ENCODE assay signal across 15 cellular contexts in the genomic region with DNA sequence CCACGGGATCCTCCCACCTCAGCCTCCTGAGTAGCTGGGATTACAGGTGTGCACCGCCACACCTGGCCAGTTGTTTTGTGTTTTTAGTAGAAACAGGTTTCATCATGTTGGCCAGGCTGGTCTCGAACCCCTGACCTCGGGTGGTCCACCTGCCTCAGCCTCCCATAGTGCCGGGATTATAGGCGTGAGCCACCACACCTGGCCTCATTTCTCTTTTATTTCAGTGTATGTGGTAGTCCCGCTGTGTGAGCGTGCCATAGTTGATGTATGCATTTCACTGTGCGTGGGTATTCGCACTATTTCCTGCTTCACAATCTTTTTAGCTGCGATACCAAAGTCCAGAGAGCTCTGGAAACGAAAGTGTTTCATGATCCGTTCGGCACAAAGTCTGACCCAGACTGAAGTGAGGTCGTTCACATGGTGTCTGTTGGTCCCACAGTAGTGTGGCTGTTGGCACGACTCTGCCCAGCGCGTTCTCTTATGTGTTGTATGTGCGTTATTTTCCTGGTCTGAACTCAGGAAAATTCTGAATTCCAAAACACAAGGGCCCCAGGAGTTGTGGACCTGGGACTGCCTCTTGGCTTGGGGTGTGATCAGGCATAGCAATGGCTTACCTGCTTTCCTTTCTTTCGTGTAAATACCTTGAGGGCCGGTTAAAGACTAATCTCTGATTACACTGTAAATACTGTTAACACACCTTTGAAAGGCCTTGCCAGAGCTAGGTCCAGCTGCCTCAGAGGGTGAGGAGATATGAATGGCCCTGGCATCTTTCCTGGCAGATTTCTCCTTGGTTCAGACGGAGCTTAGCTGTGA. TPM values are rescaled to one million over a fixed set of nuclear protein-coding genes. Genes with fewer than 3 reads are reported as not detected.
DNase-seq lines count a peak whose midpoint lies in the region; FAIRE-seq and TF ChIP-seq lines count a peak whose summit lies in the region.
"Had no signal": no experiment of that assay in that cellular context is flagged by ENCODE, and none has a peak within 500 bp of the region (broad histone marks: within the 10 kb centered on the region; RNA-seq: fewer than 3 reads in every experiment).

No MANE protein-coding gene starts in this region.

- H3K27ac ChIP-seq in HUES48 (ENCODE audit: low read depth, low read length) (peak overlapping the region; percentile 43), VCaP (peak overlapping the region; percentile 92), liver (ENCODE audit: low read depth in 1 of 2, low read length in 2 of 2) (peak overlapping the region; percentile 96 to 97), small intestine (ENCODE audit: low read depth in 1 of 2, low read length in 1 of 2) (peak overlapping the region; percentile 92 to 93)
- H3K27ac ChIP-seq: suprapubic skin had no signal

- H3K4me1 ChIP-seq in HUES48 (ENCODE audit: control insufficient read depth, insufficient read depth, low read length) (no peaks in the 10 kb centered on the region), liver (ENCODE audit: control insufficient read depth in 4 of 4, insufficient read depth in 4 of 4, low read length in 3 of 4) (peaks cover 10 to 69% (median 57%) of the 10 kb centered on the region in 4 donors), small intestine (ENCODE audit: control insufficient read depth in 2 of 2, insufficient read depth in 1 of 2, low read depth in 1 of 2, low read length in 1 of 2) (peaks cover 4 to 14% of the 10 kb centered on the region in 2 donors)

- no peak for FAIRE-seq in small intestine (lab: Jason Lieb, UNC)

- no peak for TF ChIP-seq CTCF in VCaP (conservative IDR thresholded peaks at IDR 0.05)
- TF ChIP-seq CTCF in liver (IDR thresholded peaks at IDR 0.05; ENCODE audit: low read depth, low read length, missing input control), result no peak

- 30% methylated on average over 22 of the region's 22 CpGs for WGBS in liver
- WGBS in small intestine, 3 donors, result 19 to 69% (median 41%) methylated on average over 22 of the region's 22 CpGs

- no peak overlapping the region for H3K9ac ChIP-seq in HUES48 (ENCODE audit: low read depth, low read length)
- H3K9ac ChIP-seq in liver (ENCODE audit: low read depth in 1 of 2, low read length in 2 of 2), result peak overlapping the region in 1 of 2 donors; percentile 34

- DNase-seq in small intestine, result peak; percentile 97
- no peak for DNase-seq in NCI-H526 (lab: John Stamatoyannopoulos, UW)
- no peak for DNase-seq in DMS79 treated with DMSO at 0.1 percent for 48 hours (lab: John Stamatoyannopoulos, UW)
- DNase-seq in NCI-H345 (lab: John Stamatoyannopoulos, UW), result no peak
- DNase-seq: AML-193; amygdala; foreskin fibroblast; MG63; NCI-H187 treated with DMSO at 0.1 percent for 48 hours; NCI-H524; stimulated activated CD4-positive, alpha-beta T cell treated with anti-CD3 and anti-CD28 coated beads, Interleukin-1b, Interleukin-23, amount 100 ng/mL, for 48 hours had no signal

- H3K4me3 ChIP-seq in HUES48 (ENCODE audit: low read depth, low read length) (no peak overlapping the region), liver (ENCODE audit: low read depth in 1 of 3, low read length in 3 of 3) (peak overlapping the region in 2 of 3 donors; percentile 2 to 3), small intestine (ENCODE audit: low read depth in 1 of 2, low read length in 2 of 2) (no peak overlapping the region)
- H3K4me3 ChIP-seq: MG63, suprapubic skin had no signal

- H3K27me3 ChIP-seq in HUES48 (ENCODE audit: control insufficient read depth, insufficient read depth, low read length) (no peaks in the 10 kb centered on the region), liver (ENCODE audit: control insufficient read depth in 4 of 4, insufficient read depth in 4 of 4, low read length in 3 of 4) (no peaks in the 10 kb centered on the region), small intestine (ENCODE audit: control insufficient read depth in 2 of 2, insufficient read depth in 2 of 2, low read length in 2 of 2) (no peaks in the 10 kb centered on the region)
- H3K27me3 ChIP-seq: MG63, suprapubic skin had no signal

- H3K36me3 ChIP-seq in HUES48 (ENCODE audit: control insufficient read depth, insufficient read depth, low read length), result peaks cover 70% of the 10 kb centered on the region
- H3K36me3 ChIP-seq in liver (ENCODE audit: control insufficient read depth in 4 of 4, insufficient read depth in 3 of 4, low read depth in 1 of 4, low read length in 3 of 4), result peaks cover 7 to 45% (median 21%) of the 10 kb centered on the region in 4 donors
- peaks cover 0 to 27% of the 10 kb centered on the region in 2 donors for H3K36me3 ChIP-seq in small intestine (ENCODE audit: control insufficient read depth in 2 of 2, insufficient read depth in 2 of 2, low read length in 2 of 2)

- no peaks in the 10 kb centered on the region for H3K9me3 ChIP-seq in HUES48 (ENCODE audit: control insufficient read depth, insufficient read depth, low read length)
- no peaks in the 10 kb centered on the region for H3K9me3 ChIP-seq in liver (ENCODE audit: control insufficient read depth in 4 of 4, low read length in 3 of 4)
- no peaks in the 10 kb centered on the region for H3K9me3 ChIP-seq in small intestine (ENCODE audit: control insufficient read depth, low read depth)
- H3K9me3 ChIP-seq: MG63, suprapubic skin had no signal

- no peak for TF ChIP-seq RAD21 in liver (IDR thresholded peaks at IDR 0.05)

TF ChIP-seq in liver, 16 proteins besides CTCF, POLR2A, EP300 and RAD21 (continues in another document):
- TF ChIP-seq RXRA (IDR thresholded peaks at IDR 0.05), result peak; percentile 89 to 94
- TF ChIP-seq EGR1 (IDR thresholded peaks at IDR 0.05; ENCODE audit: low read depth in 2 of 2), result peak in 1 of 2 donors; percentile 43
- TF ChIP-seq HNF4G (IDR thresholded peaks at IDR 0.05), result peak; percentile 98
- peak; percentile 100 for TF ChIP-seq SP1 (IDR thresholded peaks at IDR 0.05)
- TF ChIP-seq GABPA (IDR thresholded peaks at IDR 0.05 in 1 of 2, conservative IDR thresholded peaks at IDR 0.05 in 1 of 2), result peak in 1 of 2 donors; percentile 81
- no peak for TF ChIP-seq JUND (IDR thresholded peaks at IDR 0.05)
- TF ChIP-seq, protein P1, sequence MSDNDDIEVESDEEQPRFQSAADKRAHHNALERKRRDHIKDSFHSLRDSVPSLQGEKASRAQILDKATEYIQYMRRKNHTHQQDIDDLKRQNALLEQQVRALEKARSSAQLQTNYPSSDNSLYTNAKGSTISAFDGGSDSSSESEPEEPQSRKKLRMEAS (IDR thresholded peaks at IDR 0.05), result no peak
- TF ChIP-seq YY1 (IDR thresholded peaks at IDR 0.05), result peak; percentile 68
- TF ChIP-seq FOXA2 (IDR thresholded peaks at IDR 0.05), result peak; percentile 72
- peak; percentile 98 for TF ChIP-seq HNF4A (conservative IDR thresholded peaks at IDR 0.05)
- peak; percentile 77 for TF ChIP-seq FOXA1 (IDR thresholded peaks at IDR 0.05)
- TF ChIP-seq TAF1 (conservative IDR thresholded peaks at IDR 0.05), result no peak
- TF ChIP-seq, protein P2, sequence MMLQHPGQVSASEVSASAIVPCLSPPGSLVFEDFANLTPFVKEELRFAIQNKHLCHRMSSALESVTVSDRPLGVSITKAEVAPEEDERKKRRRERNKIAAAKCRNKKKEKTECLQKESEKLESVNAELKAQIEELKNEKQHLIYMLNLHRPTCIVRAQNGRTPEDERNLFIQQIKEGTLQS (IDR thresholded peaks at IDR 0.05), result no peak
- peak; percentile 31 for TF ChIP-seq NR2F2 (IDR thresholded peaks at IDR 0.05)
- TF ChIP-seq, protein P3, sequence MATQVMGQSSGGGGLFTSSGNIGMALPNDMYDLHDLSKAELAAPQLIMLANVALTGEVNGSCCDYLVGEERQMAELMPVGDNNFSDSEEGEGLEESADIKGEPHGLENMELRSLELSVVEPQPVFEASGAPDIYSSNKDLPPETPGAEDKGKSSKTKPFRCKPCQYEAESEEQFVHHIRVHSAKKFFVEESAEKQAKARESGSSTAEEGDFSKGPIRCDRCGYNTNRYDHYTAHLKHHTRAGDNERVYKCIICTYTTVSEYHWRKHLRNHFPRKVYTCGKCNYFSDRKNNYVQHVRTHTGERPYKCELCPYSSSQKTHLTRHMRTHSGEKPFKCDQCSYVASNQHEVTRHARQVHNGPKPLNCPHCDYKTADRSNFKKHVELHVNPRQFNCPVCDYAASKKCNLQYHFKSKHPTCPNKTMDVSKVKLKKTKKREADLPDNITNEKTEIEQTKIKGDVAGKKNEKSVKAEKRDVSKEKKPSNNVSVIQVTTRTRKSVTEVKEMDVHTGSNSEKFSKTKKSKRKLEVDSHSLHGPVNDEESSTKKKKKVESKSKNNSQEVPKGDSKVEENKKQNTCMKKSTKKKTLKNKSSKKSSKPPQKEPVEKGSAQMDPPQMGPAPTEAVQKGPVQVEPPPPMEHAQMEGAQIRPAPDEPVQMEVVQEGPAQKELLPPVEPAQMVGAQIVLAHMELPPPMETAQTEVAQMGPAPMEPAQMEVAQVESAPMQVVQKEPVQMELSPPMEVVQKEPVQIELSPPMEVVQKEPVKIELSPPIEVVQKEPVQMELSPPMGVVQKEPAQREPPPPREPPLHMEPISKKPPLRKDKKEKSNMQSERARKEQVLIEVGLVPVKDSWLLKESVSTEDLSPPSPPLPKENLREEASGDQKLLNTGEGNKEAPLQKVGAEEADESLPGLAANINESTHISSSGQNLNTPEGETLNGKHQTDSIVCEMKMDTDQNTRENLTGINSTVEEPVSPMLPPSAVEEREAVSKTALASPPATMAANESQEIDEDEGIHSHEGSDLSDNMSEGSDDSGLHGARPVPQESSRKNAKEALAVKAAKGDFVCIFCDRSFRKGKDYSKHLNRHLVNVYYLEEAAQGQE (IDR thresholded peaks at IDR 0.05), result peak; percentile 88

RNA-seq across cellular contexts. Expression of a gene that starts 8.6 kb away (rescaled TPM):
- 100 to 1,000 TPM in 1 of 2 donors, 10 to 100 TPM in 1; 49.0 to 107 TPM for total RNA-seq in liver
- polyA plus RNA-seq in liver, result 100 to 1,000 TPM in 1 of 2 donors, 10 to 100 TPM in 1; 18.6 to 117 TPM
- polyA plus RNA-seq in small intestine, result 100 to 1,000 TPM; 161 to 193 (median 175) TPM

RNA-seq across cellular contexts. Expression of a gene that starts 28.8 kb away (rescaled TPM):
- total RNA-seq in liver, result 10 to 100 TPM; 49.4 to 66.6 TPM
- 10 to 100 TPM in 1 of 2 donors, 1 to 10 TPM in 1; 8.6 to 53.1 TPM for polyA plus RNA-seq in liver
- 100 to 1,000 TPM in 1 of 3 donors, 10 to 100 TPM in 2; 74.0 to 142 (median 89.2) TPM for polyA plus RNA-seq in small intestine

RNA-seq across cellular contexts. Expression of a gene that starts 35.6 kb away (rescaled TPM):
- total RNA-seq in liver, result 1 to 10 TPM; 3.6 to 5.6 TPM
- 10 to 100 TPM in 1 of 2 donors, 1 to 10 TPM in 1; 6.1 to 13.5 TPM for polyA plus RNA-seq in liver
- 1 to 10 TPM; 2.5 to 6.5 (median 4.6) TPM for polyA plus RNA-seq in small intestine

RNA-seq across cellular contexts. Expression of a gene that starts 40.2 kb away (rescaled TPM):
- 1 to 10 TPM; 2.1 to 7.3 TPM for total RNA-seq in liver
- 1 to 10 TPM; 4.8 to 5.6 TPM for polyA plus RNA-seq in liver
- polyA plus RNA-seq in small intestine, result 10 to 100 TPM; 15.9 to 29.2 (median 17.7) TPM

RNA-seq across cellular contexts. Expression of a gene that starts 42.9 kb away (rescaled TPM):
- total RNA-seq in liver, result 1 to 10 TPM; 2.6 to 5.0 TPM
- polyA plus RNA-seq in liver (1 to 10 TPM; 5.1 to 5.2 TPM), small intestine (10 to 100 TPM in 2 of 3 donors, 1 to 10 TPM in 1; 8.3 to 16.8 (median 16.3) TPM)

Comparison
In these comparisons a context has a peak if more than half of its experiments do, and no peak if none do; other contexts are left out.
1. H3K27ac ChIP-seq: peak in every context shown above with its lines; median percentile 96 in liver; 92 in small intestine; 92 in VCaP; 43 in HUES48.
2. H3K4me3 ChIP-seq: peak in liver (2 of 3); none in HUES48 (single experiment) and small intestine (0 of 2).